ENCODE assay signal across 22 cellular contexts in genomic region chr12:41556176-41556575, GRCh38.
"Had no signal": no experiment of that assay in that cellular context is flagged by ENCODE, and none has a peak within 500 bp of the region (broad histone marks: within the 10 kb centered on the region; RNA-seq: fewer than 3 reads in every experiment).

No MANE protein-coding gene starts in this region.

- DNase-seq: activated CD4-positive, alpha-beta T cell treated with anti-CD3 and anti-CD28 coated beads for 48 hours; activated CD4-positive, alpha-beta T cell treated with anti-CD3 and anti-CD28 coated beads, Interleukin-2, amount 50 U/mL, for 4 hours; activated CD4-positive, CD25-positive, alpha-beta regulatory T cell treated with anti-CD3 and anti-CD28 coated beads, Interleukin-2, amount 50 U/mL, for 72 hours; activated CD8-positive, alpha-beta memory T cell treated with anti-CD3 and anti-CD28 coated beads, Interleukin-2, amount 50 U/mL, for 48 hours; activated CD8-positive, alpha-beta T cell treated with anti-CD3 and anti-CD28 coated beads, Interleukin-2, amount 10 ng/mL, durations not matched to agents 7 days and 5 days; activated naive CD4-positive, alpha-beta T cell treated with anti-CD3 and anti-CD28 coated beads, Interleukin-2, amount 50 U/mL, for 16 hours; activated naive CD8-positive, alpha-beta T cell treated with anti-CD3 and anti-CD28 coated beads, Interleukin-2, amount 10 ng/mL, durations not matched to agents 7 days and 5 days; activated T-cell treated with anti-CD3 and anti-CD28 coated beads, Interleukin-2, amount 50 U/mL, for 1 hour; adrenal gland; anterior cingulate cortex; caudate nucleus; KG1; MV-4-11; NCI-H1105; NCI-H1436 treated with DMSO at 0.1 percent for 48 hours; NCI-H187; NCI-H345; NCI-H524; NCI-H82; PC-9; SHP77 treated with DMSO at 0.1 percent for 48 hours had no signal

- H3K4me3 ChIP-seq: adrenal gland, PC-9 had no signal

- H3K27me3 ChIP-seq: adrenal gland had no signal

- H3K36me3 ChIP-seq: adrenal gland had no signal

- ATAC-seq: activated CD8-positive, alpha-beta T cell treated with anti-CD3 and anti-CD28 coated beads, Interleukin-2, amount 10 ng/mL, durations not matched to agents 7 days and 5 days; WTC11 had no signal
